Comparison of ENCODE assay signal across 10 cellular contexts in genomic region chr17:1555618-1556471, GRCh38. TPM values are rescaled to one million over a fixed set of nuclear protein-coding genes. Genes with fewer than 3 reads are reported as not detected.
DNase-seq lines count a peak whose midpoint lies in the region; ATAC-seq and TF ChIP-seq lines count a peak whose summit lies in the region.
"Had no signal": no experiment of that assay in that cellular context is flagged by ENCODE, and none has a peak within 500 bp of the region (broad histone marks: within the 10 kb centered on the region; RNA-seq: fewer than 3 reads in every experiment).

No MANE protein-coding gene starts in this region.

- TF ChIP-seq EP300 in gastroesophageal sphincter (IDR thresholded peaks at IDR 0.05), result no peak

- TF ChIP-seq CTCF in VCaP (conservative IDR thresholded peaks at IDR 0.05), result no peak
- no peak for TF ChIP-seq CTCF in gastroesophageal sphincter (IDR thresholded peaks at IDR 0.05)

- DNase-seq in activated CD8-positive, alpha-beta memory T cell treated with anti-CD3 and anti-CD28 coated beads, Interleukin-2, amount 50 U/mL, for 48 hours, result no peak
- DNase-seq in AG08395 (ENCODE audit: low spot score), result no peak
- no peak for DNase-seq in effector memory CD4-positive, alpha-beta T cell
- DNase-seq: activated effector memory CD4-positive, alpha-beta T cell treated with anti-CD3 and anti-CD28 coated beads, Interleukin-2, amount 50 U/mL, for 16 hours; stimulated activated naive CD8-positive, alpha-beta T cell treated with anti-CD3 and anti-CD28 coated beads, Interleukin-15, Interleukin-2, amounts not matched to agents 100 U/mL and 50 U/mL, for 24 hours had no signal

- H3K27me3 ChIP-seq in BLaER1 treated with 17β-estradiol and CSF1 and Interleukin-3, amounts not matched to agents 10 nM and 100 nM, result no peaks in the 10 kb centered on the region
- no peaks in the 10 kb centered on the region for H3K27me3 ChIP-seq in mucosa of stomach (ENCODE audit: control insufficient read depth, insufficient read depth, low read length)
- H3K27me3 ChIP-seq in effector memory CD4-positive, alpha-beta T cell (replicated peaks; ENCODE audit: control insufficient read depth, insufficient read depth, low read length, poor library complexity, severe bottlenecking), result no peaks in the 10 kb centered on the region
- H3K27me3 ChIP-seq in gastroesophageal sphincter, result no peaks in the 10 kb centered on the region

- no peaks in the 10 kb centered on the region for H3K9me3 ChIP-seq in BLaER1 treated with 17β-estradiol and CSF1 and Interleukin-3, amounts not matched to agents 10 nM and 100 nM (replicated peaks in 1 of 11)
- H3K9me3 ChIP-seq in mucosa of stomach (ENCODE audit: control insufficient read depth, low read length) (no peaks in the 10 kb centered on the region), gastroesophageal sphincter (no peaks in the 10 kb centered on the region)
- no peaks in the 10 kb centered on the region for H3K9me3 ChIP-seq in effector memory CD4-positive, alpha-beta T cell (ENCODE audit: control insufficient read depth, low read length)

- ATAC-seq in GM21529 (IDR thresholded peaks at IDR 0.05; ENCODE audit: unreplicated experiment) (peak; percentile 40), gastroesophageal sphincter (no peak)
- ATAC-seq: stimulated activated naive CD8-positive, alpha-beta T cell treated with anti-CD3 and anti-CD28 coated beads, Interleukin-15, Interleukin-2, amounts not matched to agents 100 U/mL and 50 U/mL, for 24 hours had no signal

- H3K9ac ChIP-seq in BLaER1 treated with 17β-estradiol and CSF1 and Interleukin-3, amounts not matched to agents 10 nM and 100 nM, result peak overlapping the region; percentile 46 to 70 (median 65); a peak in 21 of 22 replicates
- peak overlapping the region; percentile 7 for H3K9ac ChIP-seq in mucosa of stomach (ENCODE audit: low read length)

- H3K4me2 ChIP-seq in BLaER1 treated with 17β-estradiol and CSF1 and Interleukin-3, amounts not matched to agents 10 nM and 100 nM, result peak overlapping the region; percentile 74 to 98 (median 85)

- H3K4me3 ChIP-seq in BLaER1 treated with 17β-estradiol and CSF1 and Interleukin-3, amounts not matched to agents 10 nM and 100 nM, result peak overlapping the region in 6 of 10 experiments; percentile 17 to 45 (median 21); a peak in 9 of 20 replicates
- no peak overlapping the region for H3K4me3 ChIP-seq in mucosa of stomach (ENCODE audit: low read length)
- no peak overlapping the region for H3K4me3 ChIP-seq in effector memory CD4-positive, alpha-beta T cell (ENCODE audit: insufficient read depth, low read depth, low read length, poor library complexity, severe bottlenecking)
- no peak overlapping the region for H3K4me3 ChIP-seq in gastroesophageal sphincter

- H3K27ac ChIP-seq in BLaER1 treated with 17β-estradiol and CSF1 and Interleukin-3, amounts not matched to agents 10 nM and 100 nM, result peak overlapping the region; percentile 31 to 84 (median 75); a peak in 21 of 22 replicates
- H3K27ac ChIP-seq in VCaP (peak overlapping the region; percentile 98), gastroesophageal sphincter (no peak overlapping the region)
- H3K27ac ChIP-seq in effector memory CD4-positive, alpha-beta T cell (ENCODE audit: insufficient read depth, low read length, poor library complexity, severe bottlenecking), result no peak overlapping the region

- peaks cover 32 to 100% (median 82%) of the 10 kb centered on the region in 11 experiments for H4K20me1 ChIP-seq in BLaER1 treated with 17β-estradiol and CSF1 and Interleukin-3, amounts not matched to agents 10 nM and 100 nM

- WGBS in gastroesophageal sphincter (ENCODE audit: low coverage in 1 of 2), 2 donors, result 64 to 80% methylated on average over 11 of the region's 15 CpGs

- peaks cover 55 to 79% (median 70%) of the 10 kb centered on the region in 10 experiments for H3K4me1 ChIP-seq in BLaER1 treated with 17β-estradiol and CSF1 and Interleukin-3, amounts not matched to agents 10 nM and 100 nM
- peaks cover 32% of the 10 kb centered on the region for H3K4me1 ChIP-seq in mucosa of stomach (ENCODE audit: control insufficient read depth, insufficient read depth, low read length)
- H3K4me1 ChIP-seq in effector memory CD4-positive, alpha-beta T cell (ENCODE audit: control insufficient read depth, insufficient read depth, low read length, poor library complexity, severe bottlenecking), result no peaks in the 10 kb centered on the region
- H3K4me1 ChIP-seq in gastroesophageal sphincter, result peaks cover 0 to 61% (median 17%) of the 10 kb centered on the region in 3 donors

- peaks cover 30 to 83% (median 71%) of the 10 kb centered on the region in 11 experiments for H3K36me3 ChIP-seq in BLaER1 treated with 17β-estradiol and CSF1 and Interleukin-3, amounts not matched to agents 10 nM and 100 nM
- peaks cover 5% of the 10 kb centered on the region for H3K36me3 ChIP-seq in mucosa of stomach (ENCODE audit: control insufficient read depth, insufficient read depth, low read length)
- H3K36me3 ChIP-seq in effector memory CD4-positive, alpha-beta T cell (ENCODE audit: control insufficient read depth, insufficient read depth, low read length), result peaks cover 23% of the 10 kb centered on the region
- H3K36me3 ChIP-seq in gastroesophageal sphincter, result peaks cover 0 to 50% of the 10 kb centered on the region in 2 donors

- TF ChIP-seq POLR2A in gastroesophageal sphincter (IDR thresholded peaks at IDR 0.05), result no peak

RNA-seq across cellular contexts. Expression of gene PITPNA, which starts 6.7 kb away (rescaled TPM):
- total RNA-seq in gastroesophageal sphincter, result 10 to 100 TPM; 40.8 to 61.1 (median 45.5) TPM

RNA-seq across cellular contexts. Expression of gene INPP5K, which starts 39.4 kb away (rescaled TPM):
- 10 to 100 TPM; 59.6 to 76.0 (median 73.1) TPM for total RNA-seq in gastroesophageal sphincter

Comparison
In these comparisons a context has a peak if more than half of its experiments do, and no peak if none do; other contexts are left out.
1. H3K27ac ChIP-seq: peak in BLaER1 treated with 17β-estradiol and CSF1 and Interleukin-3, amounts not matched to agents 10 nM and 100 nM (11 of 11) and VCaP (single experiment); none in effector memory CD4-positive, alpha-beta T cell (single experiment) and gastroesophageal sphincter (0 of 4).
2. H3K4me3 ChIP-seq: peak in BLaER1 treated with 17β-estradiol and CSF1 and Interleukin-3, amounts not matched to agents 10 nM and 100 nM (6 of 10); none in mucosa of stomach (single experiment), effector memory CD4-positive, alpha-beta T cell (single experiment) and gastroesophageal sphincter (0 of 2).